10 cellular contexts compared by ENCODE assay signal in the genomic region with DNA sequence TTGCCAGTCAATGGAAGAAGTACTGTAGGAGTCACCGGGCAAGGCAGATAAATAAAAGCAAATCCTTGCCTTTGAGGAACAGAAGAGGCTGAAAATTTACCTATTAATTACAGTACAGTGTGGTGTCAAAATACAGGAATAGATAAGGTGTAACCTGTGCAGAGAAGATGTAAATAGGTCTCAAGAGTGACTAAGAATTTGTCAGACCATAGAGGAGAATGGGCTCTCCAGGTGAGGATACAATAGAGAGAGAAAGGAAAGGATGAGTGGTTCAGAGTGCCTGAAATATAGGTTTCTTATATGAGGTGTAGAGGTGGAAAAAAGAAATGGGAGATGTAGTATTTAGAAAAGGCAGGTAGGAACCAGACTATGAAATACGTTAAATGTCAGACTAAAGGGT. TPM values are rescaled to one million over a fixed set of nuclear protein-coding genes. Genes with fewer than 3 reads are reported as not detected.
DNase-seq lines count a peak whose midpoint lies in the region; ATAC-seq and TF ChIP-seq lines count a peak whose summit lies in the region.
"Had no signal": no experiment of that assay in that cellular context is flagged by ENCODE, and none has a peak within 500 bp of the region (broad histone marks: within the 10 kb centered on the region; RNA-seq: fewer than 3 reads in every experiment).

No MANE protein-coding gene starts in this region.

- H3K9ac ChIP-seq in PC-3 (ENCODE audit: low read length) (no peak overlapping the region), endocrine pancreas (ENCODE audit: control insufficient read depth, insufficient read depth, low read length) (no peak overlapping the region)

- H3K27ac ChIP-seq in PC-3 (ENCODE audit: low read length) (no peak overlapping the region), substantia nigra (ENCODE audit: low read depth, low read length, poor library complexity, severe bottlenecking) (no peak overlapping the region)

- DNase-seq in Calu3 (no peak), PC-3 (peak; percentile 7), AG20443 (ENCODE audit: low spot score) (no peak), NCI-H510A treated with DMSO at 0.1 percent for 48 hours (lab: John Stamatoyannopoulos, UW) (no peak), substantia nigra (lab: John Stamatoyannopoulos, UW) (no peak)
- DNase-seq in natural killer cell treated with Interleukin-12 subunit alpha and Interleukin-12 subunit beta and Interleukin-15 and Interleukin-18, amount 100 ng/mL, for 72 hours (ENCODE audit: low spot score) = no peak
- DNase-seq: NCI-H1092 treated with DMSO at 0.1 percent for 48 hours had no signal

- no peaks in the 10 kb centered on the region for H4K20me1 ChIP-seq in PC-3 (ENCODE audit: low read length)

- no peaks in the 10 kb centered on the region for H3K27me3 Mint-ChIP-seq in Calu3 (ENCODE audit: unreplicated experiment)
- H3K27me3 Mint-ChIP-seq in natural killer cell treated with Interleukin-12 subunit alpha and Interleukin-12 subunit beta and Interleukin-15 and Interleukin-18, amount 100 ng/mL, for 72 hours = peaks cover 6 to 12% of the 10 kb centered on the region in 2 donors

- H3K9me3 ChIP-seq in PC-3 (ENCODE audit: low read length) = no peaks in the 10 kb centered on the region
- no peaks in the 10 kb centered on the region for H3K9me3 ChIP-seq in endocrine pancreas (ENCODE audit: control insufficient read depth, low read length)

- BruUV-seq in Calu3 (replicated peaks; lab: Mats Ljungman, UMichigan) = no TSS peak
- no TSS peak for BruUV-seq in PC-3 (replicated peaks; lab: Mats Ljungman, UMichigan)

- peaks cover 19% of the 10 kb centered on the region for H3K36me3 Mint-ChIP-seq in Calu3 (ENCODE audit: insufficient read depth, unreplicated experiment)
- H3K36me3 Mint-ChIP-seq in natural killer cell treated with Interleukin-12 subunit alpha and Interleukin-12 subunit beta and Interleukin-15 and Interleukin-18, amount 100 ng/mL, for 72 hours = no peaks in the 10 kb centered on the region

- POLR2A ChIA-PET in PC-3 (lab: Charles Lee; ENCODE audit: unreplicated experiment) = no interaction called here

- no peak for TF ChIP-seq CTCF in Calu3 (IDR thresholded peaks at IDR 0.05; ENCODE audit: unreplicated experiment)
- TF ChIP-seq CTCF in PC-3 (conservative IDR thresholded peaks at IDR 0.05; ENCODE audit: low read depth, low read length) = no peak

- H3K4me3 ChIP-seq in PC-3 (ENCODE audit: low read length) (0 out of 2 replicates have a peak overlapping the region, but pooled peaks have one; percentile 85), endocrine pancreas (ENCODE audit: control insufficient read depth, insufficient read depth, low read length) (peak overlapping the region; percentile 71)

- CTCF ChIA-PET in Calu3 (lab: Charles Lee) = no interaction called here
- CTCF ChIA-PET in PC-3 (lab: Charles Lee) = interaction anchor here (0.7 kb wide), 1 partner anchor 57 kb away, joined by 4 read pairs; no protein-coding TSS in a partner anchor

- no peaks in the 10 kb centered on the region for H3K4me1 Mint-ChIP-seq in Calu3 (ENCODE audit: low read depth, unreplicated experiment)
- H3K4me1 Mint-ChIP-seq in natural killer cell treated with Interleukin-12 subunit alpha and Interleukin-12 subunit beta and Interleukin-15 and Interleukin-18, amount 100 ng/mL, for 72 hours (ENCODE audit: low read depth in 2 of 2) = peaks cover 6 to 9% of the 10 kb centered on the region in 2 donors

- H3K4me3 Mint-ChIP-seq in Calu3 (ENCODE audit: low read depth, unreplicated experiment) = peak overlapping the region; percentile 75
- H3K4me3 Mint-ChIP-seq in natural killer cell treated with Interleukin-12 subunit alpha and Interleukin-12 subunit beta and Interleukin-15 and Interleukin-18, amount 100 ng/mL, for 72 hours = peak overlapping the region; percentile 96

- no peaks in the 10 kb centered on the region for H3K36me3 ChIP-seq in PC-3 (ENCODE audit: low read depth, low read length)
- no peaks in the 10 kb centered on the region for H3K36me3 ChIP-seq in endocrine pancreas (ENCODE audit: control insufficient read depth, insufficient read depth, low read length)

- no peaks in the 10 kb centered on the region for H3K9me2 ChIP-seq in PC-3 (replicated peaks; ENCODE audit: low read length)

- intact Hi-C loops in Calu3 (cut with micrococcal nuclease; ENCODE audit: unreplicated experiment) = no loop called here
- intact Hi-C loops in PC-3 (cut with micrococcal nuclease) = loop anchor here (5.0 kb wide), 1 partner anchor 220 kb away; no protein-coding TSS in a partner anchor

- H3K9me3 Mint-ChIP-seq in Calu3 (ENCODE audit: low read depth, unreplicated experiment) = peaks cover 3% of the 10 kb centered on the region
- H3K9me3 Mint-ChIP-seq in natural killer cell treated with Interleukin-12 subunit alpha and Interleukin-12 subunit beta and Interleukin-15 and Interleukin-18, amount 100 ng/mL, for 72 hours = no peaks in the 10 kb centered on the region
- H3K9me3 Mint-ChIP-seq: stimulated activated naive B cell treated with anti-CD40 and anti-IgM and Interleukin-4, amounts not matched to agents 10 μg/mL and 1 μg/mL and 100 μg/mL, for 72 hours had no signal

- peak overlapping the region; percentile 97; the same call in 1 of the 2 replicates for H2AFZ ChIP-seq in PC-3 (ENCODE audit: low read length)

- H3K4me1 ChIP-seq in PC-3 (ENCODE audit: insufficient read depth, low read length) (peaks cover 8% of the 10 kb centered on the region), endocrine pancreas (ENCODE audit: control insufficient read depth, insufficient read depth, low read length) (no peaks in the 10 kb centered on the region)

- H3K79me2 ChIP-seq in PC-3 (ENCODE audit: low read length) = peaks cover 26% of the 10 kb centered on the region

- no peak overlapping the region for H3K27ac Mint-ChIP-seq in Calu3 (ENCODE audit: unreplicated experiment)
- no peak overlapping the region for H3K27ac Mint-ChIP-seq in natural killer cell treated with Interleukin-12 subunit alpha and Interleukin-12 subunit beta and Interleukin-15 and Interleukin-18, amount 100 ng/mL, for 72 hours

- ATAC-seq in PC-3 (no peak), HG03460 (IDR thresholded peaks at IDR 0.05; ENCODE audit: unreplicated experiment) (no peak)
- no peak for ATAC-seq in natural killer cell treated with Interleukin-12 subunit alpha and Interleukin-12 subunit beta and Interleukin-15 and Interleukin-18, amount 100 ng/mL, for 72 hours

- peak overlapping the region; percentile 91; the same call in 1 of the 2 replicates for H3K4me2 ChIP-seq in PC-3 (ENCODE audit: low read length)

- no peaks in the 10 kb centered on the region for H3F3A ChIP-seq in PC-3 (ENCODE audit: low read length, unreplicated experiment)

- H3K27me3 ChIP-seq in PC-3 (ENCODE audit: low read length) (no peaks in the 10 kb centered on the region), endocrine pancreas (ENCODE audit: control insufficient read depth, insufficient read depth, low read length) (no peaks in the 10 kb centered on the region)

RNA-seq across cellular contexts. Expression of gene ZC4H2, which starts 0.8 kb away (rescaled TPM):
- total RNA-seq in Calu3 (2022) (16.4 and 18.9 TPM in 2 replicates), PC-3 (2014; rRNA removed) (11.8 and 12.3 TPM in 2 replicates)
- 1 to 10 TPM; 8.0 to 8.1 TPM for total RNA-seq in natural killer cell treated with Interleukin-12 subunit alpha and Interleukin-12 subunit beta and Interleukin-15 and Interleukin-18, amount 100 ng/mL, for 72 hours

RNA-seq across cellular contexts. Expression of gene ZC3H12B, which starts 57.6 kb away (rescaled TPM):
- total RNA-seq in Calu3 (2022) (not detected in 2 replicates), PC-3 (2014; rRNA removed) (0.17 TPM in 1 of 2 replicates, not detected in the other)
- under 1 TPM; 0.19 to 0.33 TPM for total RNA-seq in natural killer cell treated with Interleukin-12 subunit alpha and Interleukin-12 subunit beta and Interleukin-15 and Interleukin-18, amount 100 ng/mL, for 72 hours
